11 cellular contexts compared by ENCODE assay signal in the genomic region with DNA sequence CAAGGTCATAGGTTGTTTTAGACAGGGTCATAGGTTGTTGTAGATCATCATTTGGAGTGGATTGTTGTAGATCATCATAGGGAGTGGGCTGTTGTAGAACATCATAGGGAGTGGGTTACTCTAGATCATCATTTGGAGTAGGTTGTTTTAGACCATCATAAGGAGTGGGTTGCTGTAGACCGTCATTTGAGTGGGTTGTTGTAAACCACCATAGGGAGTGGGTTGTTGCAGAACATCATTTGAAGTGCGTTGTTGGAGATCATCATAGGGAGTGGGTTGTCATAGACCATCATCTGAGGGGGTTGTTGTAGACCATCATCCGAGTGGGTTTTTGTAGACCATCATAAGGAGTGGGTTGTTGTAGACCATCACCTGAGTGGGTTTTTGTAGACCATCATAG. TPM values are rescaled to one million over a fixed set of nuclear protein-coding genes. Genes with fewer than 3 reads are reported as not detected.
"Had no signal": no experiment of that assay in that cellular context is flagged by ENCODE, and none has a peak within 500 bp of the region (broad histone marks: within the 10 kb centered on the region; RNA-seq: fewer than 3 reads in every experiment).

No MANE protein-coding gene starts in this region.

- H3K27ac ChIP-seq: GM23248 had no signal

- ATAC-seq: GM23338, HCT116 had no signal

- FAIRE-seq: H1, H54 had no signal

- DNase-seq: GM23248, GOT3, H7, H9, HCEC 1CT, HFFc6 had no signal

- H2AFZ ChIP-seq: GM23248, GM23338 had no signal

- H3K4me1 ChIP-seq: HAP-1 had no signal

- H3K4me3 ChIP-seq: GM23248, GM23338, HAP-1 had no signal

- H3K36me3 ChIP-seq: HAP-1 had no signal

- H3K9me3 ChIP-seq: HAP-1 had no signal

- H3K4me2 ChIP-seq: GM23338 had no signal

- H3K9ac ChIP-seq: GM23248 had no signal

RNA-seq across cellular contexts. Expression of a gene that starts 9.5 kb away (rescaled TPM):
- total RNA-seq: GM23248, HFFc6 had no signal
- polyA plus RNA-seq: GM23248 had no signal
